Comparison of ENCODE assay signal across 15 cellular contexts in the genomic region with DNA sequence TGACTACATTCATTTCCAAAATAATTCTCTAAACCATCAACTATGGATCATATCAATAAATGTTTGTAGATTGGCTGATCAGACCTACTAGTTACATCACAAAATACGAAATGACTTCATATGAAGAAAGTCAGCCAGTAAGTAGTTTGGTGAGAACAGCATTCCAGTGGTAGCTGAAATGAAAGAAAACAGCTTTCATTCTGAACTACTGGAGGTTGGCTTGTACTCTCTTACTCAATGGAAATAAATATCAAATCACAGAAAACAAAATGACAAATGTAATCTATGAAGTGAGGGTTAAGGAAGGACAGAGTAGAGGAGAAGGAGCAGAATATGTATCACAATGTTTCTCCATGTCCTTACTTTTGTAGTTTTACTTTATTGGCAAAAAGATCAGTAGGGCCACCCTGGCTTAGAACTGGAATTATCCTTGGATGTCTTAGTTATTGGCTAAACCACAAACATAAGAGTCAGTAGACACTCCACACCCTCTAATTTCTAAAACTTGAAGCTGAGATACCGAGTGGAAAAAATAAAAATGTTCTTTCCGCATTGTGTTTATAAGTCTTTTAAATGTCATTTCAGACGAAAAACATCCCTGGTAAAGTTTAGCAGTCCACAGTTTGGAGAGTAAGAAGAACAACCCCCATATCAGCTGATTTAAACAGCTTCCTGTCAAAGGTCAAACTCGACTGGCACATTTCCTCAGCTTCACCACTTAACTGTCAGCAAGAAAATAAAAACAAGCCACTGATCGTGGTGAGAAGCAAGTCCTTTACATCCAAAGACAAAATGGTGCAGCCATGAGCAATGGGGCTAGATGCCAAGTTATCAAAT.
A peak's percentile ranks its signal among the peaks of the same experiment; 100 is the strongest.
DNase-seq lines count a peak whose midpoint lies in the region; TF ChIP-seq lines count a peak whose summit lies in the region.
"Had no signal": no experiment of that assay in that cellular context is flagged by ENCODE, and none has a peak within 500 bp of the region (broad histone marks: within the 10 kb centered on the region; RNA-seq: fewer than 3 reads in every experiment).

No MANE protein-coding gene starts in this region.

- peaks cover 48 to 54% of the 10 kb centered on the region in 2 donors for H3K4me1 ChIP-seq in thyroid gland
- H3K4me1 ChIP-seq: neural progenitor cell had no signal

- H3K4me3 Mint-ChIP-seq in activated CD4-positive, alpha-beta T cell treated with anti-CD3 and anti-CD28 coated beads, Interleukin-2, amount 10 ng/mL, durations not matched to agents 24 days and 14 days = peak overlapping the region; percentile 35
- H3K4me3 Mint-ChIP-seq: neural progenitor cell; stimulated activated memory B cell treated with anti-CD40 and anti-IgM and Interleukin-4, amounts not matched to agents 10 μg/mL and 1 μg/mL and 100 μg/mL, for 72 hours had no signal

- H3K4me1 Mint-ChIP-seq in activated CD4-positive, alpha-beta T cell treated with anti-CD3 and anti-CD28 coated beads, Interleukin-2, amount 10 ng/mL, durations not matched to agents 24 days and 14 days = peaks cover 46% of the 10 kb centered on the region

- no peaks in the 10 kb centered on the region for H3K27me3 Mint-ChIP-seq in activated CD4-positive, alpha-beta T cell treated with anti-CD3 and anti-CD28 coated beads, Interleukin-2, amount 10 ng/mL, durations not matched to agents 24 days and 14 days
- H3K27me3 Mint-ChIP-seq: stimulated activated memory B cell treated with anti-CD40 and anti-IgM and Interleukin-4, amounts not matched to agents 10 μg/mL and 1 μg/mL and 100 μg/mL, for 72 hours had no signal

- peaks cover 45% of the 10 kb centered on the region for H3K36me3 Mint-ChIP-seq in activated CD4-positive, alpha-beta T cell treated with anti-CD3 and anti-CD28 coated beads, Interleukin-2, amount 10 ng/mL, durations not matched to agents 24 days and 14 days (ENCODE audit: low read depth)

- H3K9me3 Mint-ChIP-seq in activated CD4-positive, alpha-beta T cell treated with anti-CD3 and anti-CD28 coated beads, Interleukin-2, amount 10 ng/mL, durations not matched to agents 24 days and 14 days = peaks cover 4% of the 10 kb centered on the region
- H3K9me3 Mint-ChIP-seq: stimulated activated memory B cell treated with anti-CD40 and anti-IgM and Interleukin-4, amounts not matched to agents 10 μg/mL and 1 μg/mL and 100 μg/mL, for 72 hours had no signal

- TF ChIP-seq POLR2A in thyroid gland (IDR thresholded peaks at IDR 0.05) = no peak

- peak overlapping the region; percentile 54 to 98 (median 57) for H3K27ac ChIP-seq in thyroid gland
- H3K27ac ChIP-seq: neural progenitor cell had no signal

- H3K4me3 ChIP-seq in choroid plexus epithelial cell (ENCODE audit: low read depth, low read length) (no peak overlapping the region), thyroid gland (replicated peaks in 1 of 3) (no peak overlapping the region)
- H3K4me3 ChIP-seq: neural progenitor cell had no signal

- no peak for DNase-seq in activated CD4-positive, alpha-beta T cell treated with anti-CD3 and anti-CD28 coated beads, Interleukin-2, amount 10 ng/mL, durations not matched to agents 24 days and 14 days
- no peak for DNase-seq in activated CD4-positive, alpha-beta T cell treated with anti-CD3 and anti-CD28 coated beads for 4 hours
- DNase-seq in choroid plexus epithelial cell (ENCODE audit: low read depth) (peak; percentile 62), iris pigment epithelial cell (ENCODE audit: low read depth) (peak; percentile 66), thyroid gland (no peak), NCI-H2029 treated with DMSO at 0.1 percent for 48 hours (lab: John Stamatoyannopoulos, UW) (no peak)
- DNase-seq in stimulated activated CD4-positive, alpha-beta T cell treated with anti-CD3 and anti-CD28 coated beads, Interleukin-2, amount 100 ng/mL, for 24 hours = no peak
- no peak for DNase-seq in stimulated activated CD4-positive, alpha-beta T cell treated with anti-CD3 and anti-CD28 coated beads, Interleukin-1b, Interleukin-23, amount 100 ng/mL, for 48 hours
- DNase-seq: 8988T; activated CD4-positive, alpha-beta T cell treated with anti-CD3 and anti-CD28 coated beads for 1 hour; DND-41; NCI-H1105; NCI-H774 had no signal

- TF ChIP-seq CTCF in choroid plexus epithelial cell (conservative IDR thresholded peaks at IDR 0.05; ENCODE audit: low read depth, low read length) (no peak), thyroid gland (IDR thresholded peaks at IDR 0.05) (no peak)

- H3K27me3 ChIP-seq in thyroid gland = no peaks in the 10 kb centered on the region
- H3K27me3 ChIP-seq: neural progenitor cell had no signal

- no peaks in the 10 kb centered on the region for H3K36me3 ChIP-seq in thyroid gland

- H3K27ac Mint-ChIP-seq in activated CD4-positive, alpha-beta T cell treated with anti-CD3 and anti-CD28 coated beads, Interleukin-2, amount 10 ng/mL, durations not matched to agents 24 days and 14 days = peak overlapping the region; percentile 74
- H3K27ac Mint-ChIP-seq: neural progenitor cell; stimulated activated memory B cell treated with anti-CD40 and anti-IgM and Interleukin-4, amounts not matched to agents 10 μg/mL and 1 μg/mL and 100 μg/mL, for 72 hours had no signal

- WGBS in thyroid gland, 2 donors = 69 to 75% methylated on average over 6 of the region's 6 CpGs

- intact Hi-C loops in activated CD4-positive, alpha-beta T cell treated with anti-CD3 and anti-CD28 coated beads, Interleukin-2, amount 10 ng/mL, durations not matched to agents 24 days and 14 days (cut with micrococcal nuclease) = loop anchor here (2.0 to 5.0 kb wide), 2 partner anchors 18 to 81 kb away; a partner anchor contains a TSS
- intact Hi-C loops in thyroid gland (cut with DNase I) = no loop called here

- H3K9me3 ChIP-seq in thyroid gland = no peaks in the 10 kb centered on the region

Comparison
In these comparisons a context has a peak if more than half of its experiments do, and no peak if none do; other contexts are left out.
1. DNase-seq: peak in choroid plexus epithelial cell (single experiment) and iris pigment epithelial cell (single experiment); none in activated CD4-positive, alpha-beta T cell treated with anti-CD3 and anti-CD28 coated beads, Interleukin-2, amount 10 ng/mL, durations not matched to agents 24 days and 14 days (single experiment), activated CD4-positive, alpha-beta T cell treated with anti-CD3 and anti-CD28 coated beads for 4 hours (0 of 2), thyroid gland (0 of 2), NCI-H2029 treated with DMSO at 0.1 percent for 48 hours (single experiment), stimulated activated CD4-positive, alpha-beta T cell treated with anti-CD3 and anti-CD28 coated beads, Interleukin-2, amount 100 ng/mL, for 24 hours (0 of 2) and stimulated activated CD4-positive, alpha-beta T cell treated with anti-CD3 and anti-CD28 coated beads, Interleukin-1b, Interleukin-23, amount 100 ng/mL, for 48 hours (single experiment).